9 cellular contexts compared by ENCODE assay signal in genomic region chr10:132036153-132036886, GRCh38. TPM values are rescaled to one million over a fixed set of nuclear protein-coding genes. Genes with fewer than 3 reads are reported as not detected.
DNase-seq lines count a peak whose midpoint lies in the region; ATAC-seq, FAIRE-seq and TF ChIP-seq lines count a peak whose summit lies in the region.
"Had no signal": no experiment of that assay in that cellular context is flagged by ENCODE, and none has a peak within 500 bp of the region (broad histone marks: within the 10 kb centered on the region; RNA-seq: fewer than 3 reads in every experiment).

No MANE protein-coding gene starts in this region.

- H3K4me1 Mint-ChIP-seq in effector memory CD8-positive, alpha-beta T cell (ENCODE audit: low read depth in 2 of 2) = peaks cover 5 to 7% of the 10 kb centered on the region in 2 donors

- H3K9me3 ChIP-seq in HEK293 (ENCODE audit: control insufficient read depth, insufficient read depth, low read depth, low read length) (no peaks in the 10 kb centered on the region), GM12878 (replicated peaks; ENCODE audit: control insufficient read depth, insufficient read depth, low read length) (no peaks in the 10 kb centered on the region)

- peak overlapping the region; percentile 19 for H3K4me3 ChIP-seq in HEK293 (ENCODE audit: low read depth, low read length)
- no peak overlapping the region for H3K4me3 ChIP-seq in GM12878

- no peak overlapping the region for H3K9ac ChIP-seq in GM12878 (ENCODE audit: control insufficient read depth, insufficient read depth, low read length)

- peaks cover 45 to 87% of the 10 kb centered on the region in 2 donors for H3K27me3 Mint-ChIP-seq in effector memory CD8-positive, alpha-beta T cell

- no peak for TF ChIP-seq EP300 in GM12878 (IDR thresholded peaks at IDR 0.05; ENCODE audit: borderline replicate concordance in 1 of 2, control insufficient read depth in 1 of 2, low read depth in 2 of 2, low read length in 2 of 2)

- CTCF ChIA-PET in HEK293 (lab: Yijun Ruan, JAX) (no interaction called here), GM12878 (lab: Yijun Ruan, JAX) (no interaction called here)

- H3K36me3 ChIP-seq in HEK293 (ENCODE audit: control insufficient read depth in 2 of 2, insufficient read depth in 1 of 2, low read length in 2 of 2) (no peaks in the 10 kb centered on the region), GM12878 (ENCODE audit: control insufficient read depth in 2 of 2, insufficient read depth in 2 of 2, low read length in 1 of 2) (no peaks in the 10 kb centered on the region)

- no peaks in the 10 kb centered on the region for H3K9me3 Mint-ChIP-seq in effector memory CD8-positive, alpha-beta T cell
- H3K9me3 Mint-ChIP-seq: activated naive CD4-positive, alpha-beta T cell treated with anti-CD3 and anti-CD28 coated beads, Interleukin-2, amount 50 U/mL, for 72 hours had no signal

- no peaks in the 10 kb centered on the region for H3K79me2 ChIP-seq in GM12878 (ENCODE audit: control insufficient read depth, insufficient read depth, low read length)

- H3K4me1 ChIP-seq in HEK293 (ENCODE audit: control insufficient read depth, insufficient read depth, low read length) (no peaks in the 10 kb centered on the region), GM12878 (ENCODE audit: control insufficient read depth, insufficient read depth, low read length) (no peaks in the 10 kb centered on the region)

- TF ChIP-seq POLR2A in GM12878 (IDR thresholded peaks at IDR 0.05; ENCODE audit: low read depth, low read length) = no peak

- POLR2A ChIA-PET in HEK293 (lab: Yijun Ruan, JAX) (no interaction called here), GM12878 (lab: Charles Lee) (no interaction called here)

- WGBS in GM12878 (ENCODE audit: insufficient coverage, insufficient replicate concordance, low lambda C conversion rate, missing lambda C conversion rate) = 18% methylated on average over 51 of the region's 100 CpGs

- H3K27ac Mint-ChIP-seq in effector memory CD8-positive, alpha-beta T cell = no peak overlapping the region
- H3K27ac Mint-ChIP-seq: activated naive CD4-positive, alpha-beta T cell treated with anti-CD3 and anti-CD28 coated beads, Interleukin-2, amount 50 U/mL, for 72 hours had no signal

- peaks cover 6% of the 10 kb centered on the region for H3K36me3 Mint-ChIP-seq in effector memory CD8-positive, alpha-beta T cell (ENCODE audit: insufficient read depth)
- H3K36me3 Mint-ChIP-seq: activated naive CD4-positive, alpha-beta T cell treated with anti-CD3 and anti-CD28 coated beads, Interleukin-2, amount 50 U/mL, for 72 hours had no signal

- intact Hi-C loops in GM12878 (cut with micrococcal nuclease; ENCODE audit: unreplicated experiment) = no loop called here

- ATAC-seq in GM12878 = no peak
- ATAC-seq in stimulated activated naive CD8-positive, alpha-beta T cell treated with anti-CD3 and anti-CD28 coated beads, Interleukin-15, Interleukin-2, amounts not matched to agents 100 U/mL and 50 U/mL, for 24 hours = peak; percentile 22
- no peak for ATAC-seq in effector memory CD8-positive, alpha-beta T cell (replicated peaks)

- SMC1A ChIA-PET in GM12878 (lab: Charles Lee; ENCODE audit: uncharacterized antibody, unreplicated experiment) = no interaction called here

- in situ Hi-C loops in GM12878 (cut with MboI) = no loop called here

- H4K20me1 ChIP-seq in GM12878 (ENCODE audit: control insufficient read depth, insufficient read depth) = no peaks in the 10 kb centered on the region

- DNase-seq in GM12878 (ENCODE audit: low read depth, low spot score) (no peak), iris pigment epithelial cell (ENCODE audit: low read depth) (peak; percentile 15), OCI-M1 (lab: John Stamatoyannopoulos, UW) (no peak), NCI-H524 treated with DMSO at 0.1 percent for 48 hours (lab: John Stamatoyannopoulos, UW) (no peak), hepatic stellate cell (ENCODE audit: low spot score) (no peak)
- no peak for DNase-seq in stimulated activated naive CD8-positive, alpha-beta T cell treated with anti-CD3 and anti-CD28 coated beads, Interleukin-15, Interleukin-2, amounts not matched to agents 100 U/mL and 50 U/mL, for 24 hours
- DNase-seq in effector memory CD8-positive, alpha-beta T cell = no peak

- peaks cover 2 to 4% of the 10 kb centered on the region in 2 experiments; a peak in 3 of 4 replicates for H3K27me3 ChIP-seq in GM12878 (replicated peaks in 1 of 2; ENCODE audit: control insufficient read depth in 2 of 2, insufficient read depth in 2 of 2, low read length in 1 of 2)

- H3K4me3 Mint-ChIP-seq in effector memory CD8-positive, alpha-beta T cell = peak overlapping the region in 1 of 2 donors; percentile 33

- no peak overlapping the region for H3K4me2 ChIP-seq in GM12878 (ENCODE audit: control insufficient read depth, insufficient read depth)

- peak; percentile 47 for TF ChIP-seq CTCF in HEK293 (tag by site-specific recombination; IDR thresholded peaks at IDR 0.05)
- no peak for TF ChIP-seq CTCF in GM12878 (IDR thresholded peaks at IDR 0.05 in 2 of 3, conservative IDR thresholded peaks at IDR 0.05 in 1 of 3; ENCODE audit: control insufficient read depth in 2 of 3, extremely low read depth in 1 of 3, insufficient read depth in 1 of 3, low read depth in 3 of 3, low read length in 3 of 3)

- no TSS peak for BruUV-seq in GM12878 (replicated peaks; lab: Mats Ljungman, UMichigan)

- no peak overlapping the region for H2AFZ ChIP-seq in GM12878 (ENCODE audit: control insufficient read depth, low read depth, low read length)

- H3K27ac ChIP-seq in HEK293 (ENCODE audit: extremely low read depth, low read depth, low read length) = no peak overlapping the region
- H3K27ac ChIP-seq in GM12878 (ENCODE audit: control insufficient read depth, insufficient read depth) = no peak overlapping the region

- TF ChIP-seq RAD21 in GM12878 (IDR thresholded peaks at IDR 0.05; ENCODE audit: insufficient read depth, low read depth, low read length) = no peak

- FAIRE-seq in GM12878 (lab: Jason Lieb, UNC) = no peak

- RAD21 ChIA-PET in GM12878 (lab: Charles Lee; ENCODE audit: unreplicated experiment) = no interaction called here

TF ChIP-seq in HEK293, 187 proteins besides CTCF, POLR2A, EP300 and RAD21 (continues in another document):
- TF ChIP-seq FEZF1 (tag by site-specific recombination; IDR thresholded peaks at IDR 0.05) (no peak), ZXDB (tag by site-specific recombination; IDR thresholded peaks at IDR 0.05) (no peak), ZNF248 (tag by site-specific recombination; IDR thresholded peaks at IDR 0.05) (no peak), ZNF768 (tag by site-specific recombination; IDR thresholded peaks at IDR 0.05) (no peak)

TF ChIP-seq in GM12878, 131 proteins besides CTCF, POLR2A, EP300 and RAD21:
- peak; percentile 37 for TF ChIP-seq SUZ12 (IDR thresholded peaks at IDR 0.05; ENCODE audit: unreplicated experiment)
- TF ChIP-seq ATF7 (IDR thresholded peaks at IDR 0.05; ENCODE audit: low read depth) = no peak
- no peak for TF ChIP-seq ZZZ3 (IDR thresholded peaks at IDR 0.05; ENCODE audit: control insufficient read depth, insufficient read length, low read depth)
TF ChIP-seq in GM12878: peak in this region for 1.

RNA-seq across cellular contexts. Expression of gene JAKMIP3, which starts 29.4 kb away (rescaled TPM):
- 0.15 and 0.25 TPM in 2 replicates for total RNA-seq in GM12878 (2013; cell fraction: nucleolus; rRNA removed)
- not detected in 2 replicates for total RNA-seq in GM12878 (2014; rRNA removed)
- total RNA-seq in GM12878 (2014; rRNA removed; fragmentation: Illumina TruSeq; extraction: Trizol) = not detected in 2 replicates
- total RNA-seq in GM12878 (2021) = not detected in 2 replicates
- polyA plus RNA-seq in GM12878 (2011; ENCODE audit: low read depth) = not detected
- 0.01 and 0.03 TPM in 2 replicates for polyA plus RNA-seq in GM12878 (2011; rRNA removed)
- 0.01 TPM in 1 of 2 replicates, not detected in the other for polyA plus RNA-seq in GM12878 (2011; cell fraction: cytosol; rRNA removed)
- 0.06 and 0.07 TPM in 2 replicates for polyA plus RNA-seq in GM12878 (2011; cell fraction: nucleus; rRNA removed)
- 0.03 and 0.06 TPM in 2 replicates for polyA plus RNA-seq in GM12878 (2012)
- polyA plus RNA-seq in GM12878 (2014; fragmentation: Illumina TruSeq; extraction: Trizol) = 0.01 TPM in 1 of 2 replicates, not detected in the other
- polyA plus RNA-seq in GM12878 (2014; fragmentation: Nextera tagmentation; extraction: Ambion mirVana) = not detected
- 0.01 TPM in 1 of 2 replicates, not detected in the other for polyA plus RNA-seq in GM12878 (2014; rRNA removed)
- not detected for polyA plus RNA-seq in GM12878 (2016; fragmentation: Nextera tagmentation; extraction: Ambion mirVana)
- polyA minus RNA-seq in GM12878 (2011; rRNA and poly(A)+ RNA removed) = not detected in 2 replicates
- polyA minus RNA-seq in GM12878 (2011; cell fraction: cytosol; rRNA and poly(A)+ RNA removed) = not detected in 2 replicates
- polyA minus RNA-seq in GM12878 (2011; cell fraction: nucleus; rRNA and poly(A)+ RNA removed) = 0.12 TPM in 1 of 2 replicates, not detected in the other

RNA-seq across cellular contexts. Expression of gene BNIP3, which starts 54.6 kb away (rescaled TPM):
- total RNA-seq in GM12878 (2013; cell fraction: nucleolus; rRNA removed) = 159 and 174 TPM in 2 replicates
- 27.9 and 31.6 TPM in 2 replicates for total RNA-seq in GM12878 (2014; rRNA removed)
- 25.0 and 27.0 TPM in 2 replicates for total RNA-seq in GM12878 (2014; rRNA removed; fragmentation: Illumina TruSeq; extraction: Trizol)
- 28.7 and 31.9 TPM in 2 replicates for total RNA-seq in GM12878 (2021)
- 33.5 TPM for polyA plus RNA-seq in GM12878 (2011; ENCODE audit: low read depth)
- 122 and 204 TPM in 2 replicates for polyA plus RNA-seq in GM12878 (2011; rRNA removed)
- 69.8 and 101 TPM in 2 replicates for polyA plus RNA-seq in GM12878 (2011; cell fraction: cytosol; rRNA removed)
- polyA plus RNA-seq in GM12878 (2011; cell fraction: nucleus; rRNA removed) = 95.0 and 131 TPM in 2 replicates
- 62.6 and 115 TPM in 2 replicates for polyA plus RNA-seq in GM12878 (2012)
- polyA plus RNA-seq in GM12878 (2014; fragmentation: Illumina TruSeq; extraction: Trizol) = 30.7 and 31.2 TPM in 2 replicates
- polyA plus RNA-seq in GM12878 (2014; fragmentation: Nextera tagmentation; extraction: Ambion mirVana) = 10 to 100 TPM in 1 of 2 experiments, 1 to 10 TPM in 1; 7.7 to 14.0 TPM
- polyA plus RNA-seq in GM12878 (2014; rRNA removed) = 41.6 and 41.8 TPM in 2 replicates
- 10 to 100 TPM; 35.8 to 40.2 TPM for polyA plus RNA-seq in GM12878 (2016; fragmentation: Nextera tagmentation; extraction: Ambion mirVana)
- polyA minus RNA-seq in GM12878 (2011; rRNA and poly(A)+ RNA removed) = 34.5 and 49.7 TPM in 2 replicates
- 30.2 and 31.9 TPM in 2 replicates for polyA minus RNA-seq in GM12878 (2011; cell fraction: cytosol; rRNA and poly(A)+ RNA removed)
- polyA minus RNA-seq in GM12878 (2011; cell fraction: nucleus; rRNA and poly(A)+ RNA removed) = 40.9 and 42.3 TPM in 2 replicates

Comparison
In these comparisons a context has a peak if more than half of its experiments do, and no peak if none do; other contexts are left out.
1. Of the 9 proteins assayed by ChIP-seq in both HEK293 and GM12878: peak only in HEK293: CTCF; only in GM12878: none; in both: none; in neither: 8.